In the genomic region with DNA sequence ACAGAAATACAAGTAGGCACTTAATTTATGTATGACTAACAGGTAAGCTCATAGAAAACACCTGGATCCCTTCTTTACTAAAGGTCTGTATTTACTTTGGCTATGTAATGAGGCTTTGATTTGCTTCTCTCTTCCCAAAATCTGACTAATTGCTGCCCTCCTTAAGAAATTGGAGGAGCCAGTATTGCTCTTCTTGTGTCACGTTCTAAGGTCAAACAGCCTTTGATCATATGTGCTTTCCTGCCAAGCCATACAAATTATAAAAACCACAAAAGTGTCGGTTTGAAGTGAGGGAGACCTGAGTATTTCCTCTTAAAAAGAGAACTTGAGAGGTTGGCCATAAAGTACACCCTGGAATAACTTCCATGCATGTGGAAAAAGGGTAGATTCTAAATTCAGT, we compare ENCODE assay signal across 25 cellular contexts.
DNase-seq lines count a peak whose midpoint lies in the region; ATAC-seq and TF ChIP-seq lines count a peak whose summit lies in the region.
"Had no signal": no experiment of that assay in that cellular context is flagged by ENCODE, and none has a peak within 500 bp of the region (broad histone marks: within the 10 kb centered on the region; RNA-seq: fewer than 3 reads in every experiment).

No MANE protein-coding gene starts in this region.

- no peak overlapping the region for H3K4me3 Mint-ChIP-seq in memory B cell
- H3K4me3 Mint-ChIP-seq: activated CD4-positive, alpha-beta T cell treated with anti-CD3 and anti-CD28 coated beads, Interleukin-2, amount 10 ng/mL, durations not matched to agents 24 days and 14 days; activated naive CD8-positive, alpha-beta T cell treated with anti-CD3 and anti-CD28 coated beads, Interleukin-2, amount 10 ng/mL, durations not matched to agents 7 days and 5 days; neural progenitor cell; T-helper 1 cell treated with Interleukin-12 subunit alpha and Interleukin-12 subunit beta and Interleukin-4 antibody, amounts not matched to agents 30 μg/mL and 1 μg/mL, for 36 hours had no signal

- H3K27ac Mint-ChIP-seq in memory B cell, result peak overlapping the region; percentile 26
- H3K27ac Mint-ChIP-seq: activated CD4-positive, alpha-beta T cell treated with anti-CD3 and anti-CD28 coated beads, Interleukin-2, amount 10 ng/mL, durations not matched to agents 24 days and 14 days; activated naive CD8-positive, alpha-beta T cell treated with anti-CD3 and anti-CD28 coated beads, Interleukin-2, amount 10 ng/mL, durations not matched to agents 7 days and 5 days; activated T-helper 2 cell treated with anti-CD3 and anti-CD28 coated beads, Interferon-gamma antibody, Interleukin-2, Interleukin-4, amounts not matched to agents 10 μg/mL and 5 μg/mL and 100 μg/mL, durations not matched to agents 14 hours and 24 hours and 36 hours; neural progenitor cell; T-helper 1 cell treated with Interleukin-12 subunit alpha and Interleukin-12 subunit beta and Interleukin-4 antibody, amounts not matched to agents 30 μg/mL and 1 μg/mL, for 36 hours had no signal

- H3K4me3 ChIP-seq in PC-3 (ENCODE audit: low read length) (no peak overlapping the region), MM.1S (ENCODE audit: low read length) (no peak overlapping the region)
- H3K4me3 ChIP-seq: A549, mucosa of descending colon, neural progenitor cell, thyroid gland had no signal

- H3K4me1 Mint-ChIP-seq in memory B cell, result peaks cover 3% of the 10 kb centered on the region
- H3K4me1 Mint-ChIP-seq: neural progenitor cell had no signal

- H3K79me2 ChIP-seq in PC-3 (ENCODE audit: low read length) (no peaks in the 10 kb centered on the region), MM.1S (ENCODE audit: low read length) (no peaks in the 10 kb centered on the region)

- H2AFZ ChIP-seq in PC-3 (ENCODE audit: low read length) (no peak overlapping the region), MM.1S (ENCODE audit: low read length) (no peak overlapping the region)
- H2AFZ ChIP-seq: neural progenitor cell had no signal

- H3K36me3 Mint-ChIP-seq in memory B cell, result no peaks in the 10 kb centered on the region
- H3K36me3 Mint-ChIP-seq: activated naive CD8-positive, alpha-beta T cell treated with anti-CD3 and anti-CD28 coated beads, Interleukin-2, amount 10 ng/mL, durations not matched to agents 7 days and 5 days; neural progenitor cell had no signal

- ATAC-seq in PC-3 (no peak), memory B cell (ENCODE audit: low read depth) (no peak), GM18867 (IDR thresholded peaks at IDR 0.05; ENCODE audit: unreplicated experiment) (no peak)
- ATAC-seq: A549, left lobe of liver, mucosa of descending colon had no signal

- no peaks in the 10 kb centered on the region for H3K9me3 Mint-ChIP-seq in memory B cell
- H3K9me3 Mint-ChIP-seq: activated CD4-positive, alpha-beta T cell treated with anti-CD3 and anti-CD28 coated beads, Interleukin-2, amount 10 ng/mL, durations not matched to agents 24 days and 14 days; activated naive CD8-positive, alpha-beta T cell treated with anti-CD3 and anti-CD28 coated beads, Interleukin-2, amount 10 ng/mL, durations not matched to agents 7 days and 5 days; activated T-helper 2 cell treated with anti-CD3 and anti-CD28 coated beads, Interferon-gamma antibody, Interleukin-2, Interleukin-4, amounts not matched to agents 10 μg/mL and 5 μg/mL and 100 μg/mL, durations not matched to agents 14 hours and 24 hours and 36 hours; neural progenitor cell; T-helper 1 cell treated with Interleukin-12 subunit alpha and Interleukin-12 subunit beta and Interleukin-4 antibody, amounts not matched to agents 30 μg/mL and 1 μg/mL, for 36 hours had no signal

- H3K9me2 ChIP-seq in PC-3 (replicated peaks; ENCODE audit: low read length) (no peaks in the 10 kb centered on the region), MM.1S (replicated peaks; ENCODE audit: insufficient read depth, low read length) (no peaks in the 10 kb centered on the region)

- no TSS peak for BruUV-seq in PC-3 (replicated peaks; lab: Mats Ljungman, UMichigan)

- H3K4me1 ChIP-seq in PC-3 (ENCODE audit: insufficient read depth, low read length) (peaks cover 11% of the 10 kb centered on the region; the same call in 1 of the 2 replicates), MM.1S (ENCODE audit: low read length) (no peaks in the 10 kb centered on the region)
- H3K4me1 ChIP-seq: A549, thyroid gland had no signal

- intact Hi-C loops in PC-3 (cut with micrococcal nuclease), result no loop called here

- POLR2A ChIA-PET in PC-3 (lab: Charles Lee; ENCODE audit: unreplicated experiment), result no interaction called here

- H4K20me1 ChIP-seq in PC-3 (ENCODE audit: low read length), result no peaks in the 10 kb centered on the region
- no peaks in the 10 kb centered on the region for H4K20me1 ChIP-seq in MM.1S (ENCODE audit: insufficient read depth, low read length)

- H3K27me3 ChIP-seq in PC-3 (ENCODE audit: low read length), result no peaks in the 10 kb centered on the region
- H3K27me3 ChIP-seq in MM.1S (replicated peaks; ENCODE audit: insufficient read depth, low read length), result no peaks in the 10 kb centered on the region
- H3K27me3 ChIP-seq: neural progenitor cell had no signal

- peaks cover 2% of the 10 kb centered on the region for H3K27me3 Mint-ChIP-seq in memory B cell

- DNase-seq in NCI-H510A treated with DMSO at 0.1 percent for 48 hours (lab: John Stamatoyannopoulos, UW) (peak; percentile 66), NCI-H510A (lab: John Stamatoyannopoulos, UW) (no peak), NCI-H2029 treated with DMSO at 0.1 percent for 48 hours (lab: John Stamatoyannopoulos, UW) (peak; percentile 97), PC-3 (peak; percentile 15), memory B cell (ENCODE audit: low spot score in 2 of 2) (no peak), MM.1S (no peak), GM10266 (ENCODE audit: extremely low spot score) (no peak)
- DNase-seq: activated CD4-positive, alpha-beta T cell treated with anti-CD3 and anti-CD28 coated beads, Interleukin-2, amount 10 ng/mL, durations not matched to agents 24 days and 14 days; activated naive CD8-positive, alpha-beta T cell treated with anti-CD3 and anti-CD28 coated beads, Interleukin-2, amount 10 ng/mL, durations not matched to agents 7 days and 5 days; cortex of kidney; GDM1; head of caudate nucleus; mucosa of descending colon; NCI-H146; NCI-H524 treated with DMSO at 0.1 percent for 48 hours; small intestine; stimulated activated naive CD4-positive, alpha-beta T cell treated with Interleukin-2 at 50 U/mL for 16 hours; thyroid gland had no signal

- CTCF ChIA-PET in PC-3 (lab: Charles Lee), result no interaction called here

- no peak overlapping the region for H3K27ac ChIP-seq in PC-3 (ENCODE audit: low read length)
- no peak overlapping the region for H3K27ac ChIP-seq in MM.1S (ENCODE audit: low read length)
- H3K27ac ChIP-seq: A549, KMS-11, neural progenitor cell, thyroid gland had no signal

- H3K36me3 ChIP-seq in PC-3 (ENCODE audit: low read depth, low read length) (no peaks in the 10 kb centered on the region), MM.1S (replicated peaks; ENCODE audit: insufficient read depth, low read length) (no peaks in the 10 kb centered on the region)
- H3K36me3 ChIP-seq: neural progenitor cell, thyroid gland had no signal

- H3F3A ChIP-seq in PC-3 (ENCODE audit: low read length, unreplicated experiment), result no peaks in the 10 kb centered on the region
- H3F3A ChIP-seq in MM.1S (ENCODE audit: insufficient read depth, low read length), result no peaks in the 10 kb centered on the region

- H3K4me2 ChIP-seq in PC-3 (ENCODE audit: low read length), result no peak overlapping the region
- no peak overlapping the region for H3K4me2 ChIP-seq in MM.1S (ENCODE audit: low read depth, low read length)
- H3K4me2 ChIP-seq: A549, KMS-11, neural progenitor cell had no signal

- no peaks in the 10 kb centered on the region for H3K9me3 ChIP-seq in PC-3 (ENCODE audit: low read length)
- H3K9me3 ChIP-seq in MM.1S (replicated peaks; ENCODE audit: insufficient read depth, low read length), result no peaks in the 10 kb centered on the region
- H3K9me3 ChIP-seq: A549, mucosa of descending colon, thyroid gland had no signal

- H3K9ac ChIP-seq in PC-3 (ENCODE audit: low read length) (no peak overlapping the region), MM.1S (ENCODE audit: low read length) (no peak overlapping the region)
- H3K9ac ChIP-seq: KMS-11, neural progenitor cell had no signal

- no peak for TF ChIP-seq CTCF in PC-3 (conservative IDR thresholded peaks at IDR 0.05; ENCODE audit: low read depth, low read length)
- TF ChIP-seq CTCF in MM.1S (IDR thresholded peaks at IDR 0.05; ENCODE audit: low read length), result no peak
- TF ChIP-seq CTCF in GM10266 (IDR thresholded peaks at IDR 0.05; ENCODE audit: control insufficient read depth, insufficient read depth, low read depth, missing control alignments), result no peak

Comparison
In these comparisons a context has a peak if more than half of its experiments do, and no peak if none do; other contexts are left out.
1. DNase-seq: peak in NCI-H510A treated with DMSO at 0.1 percent for 48 hours (single experiment), NCI-H2029 treated with DMSO at 0.1 percent for 48 hours (single experiment) and PC-3 (single experiment); none in NCI-H510A (single experiment), memory B cell (0 of 2), MM.1S (single experiment) and GM10266 (single experiment).